Comparison of ENCODE assay signal across 11 cellular contexts in the genomic region with DNA sequence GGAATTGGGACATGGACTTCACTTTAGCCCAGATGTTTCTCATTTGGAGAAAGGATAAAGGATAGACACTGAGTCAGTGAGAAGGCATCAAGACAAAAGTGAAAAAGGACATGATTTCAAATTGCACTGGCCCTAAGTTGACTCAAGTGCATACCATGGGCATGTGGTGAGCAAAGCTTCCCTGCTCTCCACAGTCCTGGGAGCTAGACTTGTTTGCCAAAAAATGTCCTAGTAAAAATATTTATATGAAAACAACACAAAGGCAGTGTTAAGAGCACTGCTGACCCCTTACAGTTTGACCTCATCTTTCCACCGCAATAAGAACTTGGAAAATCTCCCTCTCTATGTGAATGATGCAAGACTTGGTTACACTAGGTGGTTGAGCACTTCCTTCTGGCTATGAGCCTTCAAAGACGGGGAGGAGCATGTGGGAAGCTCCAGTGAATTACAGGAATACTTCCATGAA. TPM values are rescaled to one million over a fixed set of nuclear protein-coding genes. Genes with fewer than 3 reads are reported as not detected.
DNase-seq lines count a peak whose midpoint lies in the region; TF ChIP-seq lines count a peak whose summit lies in the region.
"Had no signal": no experiment of that assay in that cellular context is flagged by ENCODE, and none has a peak within 500 bp of the region (broad histone marks: within the 10 kb centered on the region; RNA-seq: fewer than 3 reads in every experiment).

No MANE protein-coding gene starts in this region.

- H3K27me3 Mint-ChIP-seq in MCF 10A (ENCODE audit: insufficient read depth, unreplicated experiment): no peaks in the 10 kb centered on the region

- peak overlapping the region; percentile 81 for H3K27ac Mint-ChIP-seq in MCF 10A (ENCODE audit: low read depth, unreplicated experiment)

- POLR2A ChIA-PET in MCF 10A (lab: Yijun Ruan, JAX): interaction anchor here (0.8 to 3.9 kb wide), 12 partner anchors 12 to 140 kb away, joined by 3 to 17 read pairs (median 4); partner anchors contain the start of genes BBOX1 and FIBIN

- no peak overlapping the region for H3K4me3 Mint-ChIP-seq in MCF 10A (ENCODE audit: unreplicated experiment)

- no peaks in the 10 kb centered on the region for H3K9me3 Mint-ChIP-seq in MCF 10A (ENCODE audit: unreplicated experiment)

- no peak for TF ChIP-seq CTCF in MCF 10A (IDR thresholded peaks at IDR 0.05; ENCODE audit: unreplicated experiment)

- DNase-seq in GOT3 (lab: John Stamatoyannopoulos, UW): peak; percentile 15
- DNase-seq in MCF 10A (ENCODE audit: unreplicated experiment): peak; percentile 94
- peak; percentile 100 for DNase-seq in iris pigment epithelial cell (ENCODE audit: low read depth)
- peak; percentile 95 for DNase-seq in smooth muscle cell of the brain vasculature (ENCODE audit: low read depth, low spot score)
- DNase-seq in NOMO-1 treated with DMSO at 0.1 percent for 48 hours (lab: John Stamatoyannopoulos, UW; ENCODE audit: unreplicated experiment): no peak
- no peak for DNase-seq in NCI-H1092 treated with DMSO at 0.1 percent for 48 hours (lab: John Stamatoyannopoulos, UW)
- DNase-seq in iPS-NIHi11 (ENCODE audit: low spot score): no peak
- no peak for DNase-seq in NCI-H748 treated with DMSO at 0.1 percent for 48 hours (lab: John Stamatoyannopoulos, UW)
- DNase-seq: amygdala, DMS 273 treated with DMSO at 0.1 percent for 48 hours, Kasumi-1 had no signal

- intact Hi-C loops in MCF 10A (cut with micrococcal nuclease): loop anchor here (10.0 kb wide), 1 partner anchor 193 kb away; no protein-coding TSS in a partner anchor

- peaks cover 51% of the 10 kb centered on the region for H3K4me1 Mint-ChIP-seq in MCF 10A (ENCODE audit: insufficient read depth, unreplicated experiment)

- BruUV-seq in MCF 10A (replicated peaks; lab: Mats Ljungman, UMichigan): no TSS peak

- no peaks in the 10 kb centered on the region for H3K36me3 Mint-ChIP-seq in MCF 10A (ENCODE audit: insufficient read depth, unreplicated experiment)

- CTCF ChIA-PET in MCF 10A (lab: Yijun Ruan, JAX): interaction anchor here (0.6 to 1.4 kb wide), 6 partner anchors 8 to 141 kb away, joined by 3 to 4 read pairs (median 3); no protein-coding TSS in a partner anchor

RNA-seq across cellular contexts. Expression of gene FIBIN, which starts 46.5 kb away (rescaled TPM):
- 5.0 and 12.5 TPM in 2 replicates for total RNA-seq in MCF 10A (2022)

Comparison
In these comparisons a context has a peak if more than half of its experiments do, and no peak if none do; other contexts are left out.
1. DNase-seq: peak in GOT3 (single experiment), MCF 10A (single experiment), iris pigment epithelial cell (single experiment) and smooth muscle cell of the brain vasculature (single experiment); none in NOMO-1 treated with DMSO at 0.1 percent for 48 hours (single experiment), NCI-H1092 treated with DMSO at 0.1 percent for 48 hours (single experiment), iPS-NIHi11 (single experiment) and NCI-H748 treated with DMSO at 0.1 percent for 48 hours (single experiment).